ENCODE assay signal across 18 cellular contexts in genomic region chr12:122943196-122943595, GRCh38. TPM values are rescaled to one million over a fixed set of nuclear protein-coding genes. Genes with fewer than 3 reads are reported as not detected.
DNase-seq lines count a peak whose midpoint lies in the region; ATAC-seq and TF ChIP-seq lines count a peak whose summit lies in the region.
"Had no signal": no experiment of that assay in that cellular context is flagged by ENCODE, and none has a peak within 500 bp of the region (broad histone marks: within the 10 kb centered on the region; RNA-seq: fewer than 3 reads in every experiment).

No MANE protein-coding gene starts in this region.

- DNase-seq in activated naive CD4-positive, alpha-beta T cell treated with anti-CD3 and anti-CD28 coated beads, Interleukin-2, amount 50 U/mL, for 72 hours (ENCODE audit: low spot score in 2 of 2): no peak
- DNase-seq in activated naive CD4-positive, alpha-beta T cell treated with anti-CD3 and anti-CD28 coated beads, Interleukin-2, amount 50 U/mL, for 16 hours: no peak
- no peak for DNase-seq in effector memory CD8-positive, alpha-beta T cell
- DNase-seq in lung microvascular endothelial cell (ENCODE audit: low read depth in 2 of 2): peak; percentile 75 to 85
- no peak for DNase-seq in upper lobe of right lung
- DNase-seq in NCI-H2196 (lab: John Stamatoyannopoulos, UW; ENCODE audit: unreplicated experiment): no peak
- DNase-seq: activated CD4-positive, CD25-positive, alpha-beta regulatory T cell treated with anti-CD3 and anti-CD28 coated beads, Interleukin-2, amount 50 U/mL, for 72 hours; cerebellar nuclear complex; DND-41; foreskin keratinocyte; kidney glomerular epithelial cell; NCI-H526; ovary; stimulated activated CD4-positive, alpha-beta T cell treated with anti-CD3 and anti-CD28 coated beads, Interleukin-2, amount 100 ng/mL, for 24 hours; stimulated activated naive CD8-positive, alpha-beta T cell treated with anti-CD3 and anti-CD28 coated beads, Interleukin-15, Interleukin-2, amounts not matched to agents 100 U/mL and 50 U/mL, for 24 hours had no signal

- peak overlapping the region in 1 of 2 donors; percentile 70 for H3K4me3 Mint-ChIP-seq in effector memory CD8-positive, alpha-beta T cell

- H3K27ac ChIP-seq in upper lobe of right lung: peak overlapping the region; percentile 32
- H3K27ac ChIP-seq: ovary had no signal

- peaks cover 21% of the 10 kb centered on the region for H3K4me1 ChIP-seq in upper lobe of right lung

- peak overlapping the region; percentile 22 to 32 for H3K27ac Mint-ChIP-seq in activated naive CD4-positive, alpha-beta T cell treated with anti-CD3 and anti-CD28 coated beads, Interleukin-2, amount 50 U/mL, for 72 hours
- peak overlapping the region; percentile 77 to 81 for H3K27ac Mint-ChIP-seq in effector memory CD8-positive, alpha-beta T cell
- H3K27ac Mint-ChIP-seq: activated T-helper 2 cell treated with anti-CD3 and anti-CD28 coated beads, Interferon-gamma antibody, Interleukin-2, Interleukin-4, amounts not matched to agents 10 μg/mL and 5 μg/mL and 100 μg/mL, durations not matched to agents 14 hours and 24 hours and 36 hours had no signal

- H3K27me3 ChIP-seq in upper lobe of right lung: no peaks in the 10 kb centered on the region
- H3K27me3 ChIP-seq: foreskin keratinocyte, ovary had no signal

- no peaks in the 10 kb centered on the region for H3K9me3 Mint-ChIP-seq in activated naive CD4-positive, alpha-beta T cell treated with anti-CD3 and anti-CD28 coated beads, Interleukin-2, amount 50 U/mL, for 72 hours
- H3K9me3 Mint-ChIP-seq in effector memory CD8-positive, alpha-beta T cell: no peaks in the 10 kb centered on the region
- H3K9me3 Mint-ChIP-seq: activated T-helper 2 cell treated with anti-CD3 and anti-CD28 coated beads, Interferon-gamma antibody, Interleukin-2, Interleukin-4, amounts not matched to agents 10 μg/mL and 5 μg/mL and 100 μg/mL, durations not matched to agents 14 hours and 24 hours and 36 hours had no signal

- H3K36me3 Mint-ChIP-seq in activated naive CD4-positive, alpha-beta T cell treated with anti-CD3 and anti-CD28 coated beads, Interleukin-2, amount 50 U/mL, for 72 hours: no peaks in the 10 kb centered on the region
- peaks cover 7% of the 10 kb centered on the region for H3K36me3 Mint-ChIP-seq in effector memory CD8-positive, alpha-beta T cell (ENCODE audit: insufficient read depth)

- no peaks in the 10 kb centered on the region for H3K27me3 Mint-ChIP-seq in effector memory CD8-positive, alpha-beta T cell

- H3K4me3 ChIP-seq in upper lobe of right lung: no peak overlapping the region
- H3K4me3 ChIP-seq: ovary had no signal

- no peaks in the 10 kb centered on the region for H3K36me3 ChIP-seq in upper lobe of right lung
- H3K36me3 ChIP-seq: ovary had no signal

- H3K4me1 Mint-ChIP-seq in effector memory CD8-positive, alpha-beta T cell (ENCODE audit: low read depth in 2 of 2): peaks cover 23 to 35% of the 10 kb centered on the region in 2 donors

- intact Hi-C loops in upper lobe of right lung (cut with DNase I): no loop called here

- no peak for ATAC-seq in activated naive CD4-positive, alpha-beta T cell treated with anti-CD3 and anti-CD28 coated beads, Interleukin-2, amount 50 U/mL, for 72 hours
- no peak for ATAC-seq in effector memory CD8-positive, alpha-beta T cell (replicated peaks)
- no peak for ATAC-seq in upper lobe of right lung
- no peak for ATAC-seq in GM18519 (IDR thresholded peaks at IDR 0.05; ENCODE audit: low FRiP score, unreplicated experiment)
- no peak for ATAC-seq in HG03354 (IDR thresholded peaks at IDR 0.05; ENCODE audit: poor library complexity, severe bottlenecking, unreplicated experiment)
- ATAC-seq: foreskin keratinocyte; stimulated activated naive CD8-positive, alpha-beta T cell treated with anti-CD3 and anti-CD28 coated beads, Interleukin-15, Interleukin-2, amounts not matched to agents 100 U/mL and 50 U/mL, for 24 hours had no signal

- H3K9me3 ChIP-seq in upper lobe of right lung: no peaks in the 10 kb centered on the region
- H3K9me3 ChIP-seq: ovary had no signal

- TF ChIP-seq CTCF in upper lobe of right lung (IDR thresholded peaks at IDR 0.05): no peak

RNA-seq across cellular contexts. Expression of gene ABCB9, which starts 23.1 kb away (rescaled TPM):
- 1 to 10 TPM; 8.9 to 9.5 TPM for total RNA-seq in activated naive CD4-positive, alpha-beta T cell treated with anti-CD3 and anti-CD28 coated beads, Interleukin-2, amount 50 U/mL, for 72 hours
- total RNA-seq in lung microvascular endothelial cell: 5.0 TPM in 2 replicates
- total RNA-seq in upper lobe of right lung: 5.2 TPM

RNA-seq across cellular contexts. Expression of gene OGFOD2, which starts 31.8 kb away (rescaled TPM):
- total RNA-seq in activated naive CD4-positive, alpha-beta T cell treated with anti-CD3 and anti-CD28 coated beads, Interleukin-2, amount 50 U/mL, for 72 hours: 10 to 100 TPM; 30.3 to 30.8 TPM
- 7.2 and 9.1 TPM in 2 replicates for total RNA-seq in lung microvascular endothelial cell
- total RNA-seq in upper lobe of right lung: 13.7 TPM

RNA-seq across cellular contexts. Expression of gene ARL6IP4, which starts 37.3 kb away (rescaled TPM):
- total RNA-seq in activated naive CD4-positive, alpha-beta T cell treated with anti-CD3 and anti-CD28 coated beads, Interleukin-2, amount 50 U/mL, for 72 hours: 100 to 1,000 TPM in 1 of 2 donors, 10 to 100 TPM in 1; 99.9 to 180 TPM
- 145 and 160 TPM in 2 replicates for total RNA-seq in lung microvascular endothelial cell
- total RNA-seq in upper lobe of right lung: 124 TPM

RNA-seq across cellular contexts. Expression of gene VPS37B, which starts 47.3 kb away (rescaled TPM):
- 10 to 100 TPM; 10.1 to 11.1 TPM for total RNA-seq in activated naive CD4-positive, alpha-beta T cell treated with anti-CD3 and anti-CD28 coated beads, Interleukin-2, amount 50 U/mL, for 72 hours
- 9.1 and 9.6 TPM in 2 replicates for total RNA-seq in lung microvascular endothelial cell
- total RNA-seq in upper lobe of right lung: 36.3 TPM

Comparison
In these comparisons a context has a peak if more than half of its experiments do, and no peak if none do; other contexts are left out.
1. DNase-seq: peak in lung microvascular endothelial cell (2 of 2); none in activated naive CD4-positive, alpha-beta T cell treated with anti-CD3 and anti-CD28 coated beads, Interleukin-2, amount 50 U/mL, for 72 hours (0 of 2), activated naive CD4-positive, alpha-beta T cell treated with anti-CD3 and anti-CD28 coated beads, Interleukin-2, amount 50 U/mL, for 16 hours (single experiment), effector memory CD8-positive, alpha-beta T cell (0 of 3), upper lobe of right lung (single experiment) and NCI-H2196 (single experiment).